ENCODE assay signal across 1 cellular context in genomic region chr17:51305182-51305581, GRCh38.
TF ChIP-seq lines count a peak whose summit lies in the region.

No MANE protein-coding gene starts in this region.

TF ChIP-seq in HepG2, 621 proteins besides CTCF, POLR2A, EP300 and RAD21:
- TF ChIP-seq YY1 (IDR thresholded peaks at IDR 0.05; ENCODE audit: insufficient read depth, insufficient replicate concordance, low read depth, low read length) = peak; percentile 62
- TF ChIP-seq EHMT2 (IDR thresholded peaks at IDR 0.05; ENCODE audit: borderline replicate concordance, low read depth, low read length) = no peak
- TF ChIP-seq ZNF7 (CRISPR knock-in tag; IDR thresholded peaks at IDR 0.05) = peak; percentile 49; the same call in 1 of the 2 replicates
- 0 out of 2 replicates have a peak, but pooled peaks have one; percentile 35 for TF ChIP-seq HIC2 (CRISPR knock-in tag; IDR thresholded peaks at IDR 0.05; ENCODE audit: low read depth)
TF ChIP-seq in HepG2: peak in this region for 3.
